In genomic region chr5:114362197-114362976, GRCh38 we compare ENCODE assay signal across 9 cellular contexts. TPM values are rescaled to one million over a fixed set of nuclear protein-coding genes. Genes with fewer than 3 reads are reported as not detected.
A peak's percentile ranks its signal among the peaks of the same experiment; 100 is the strongest.
DNase-seq lines count a peak whose midpoint lies in the region; ATAC-seq lines count a peak whose summit lies in the region.
"Had no signal": no experiment of that assay in that cellular context is flagged by ENCODE, and none has a peak within 500 bp of the region (broad histone marks: within the 10 kb centered on the region; RNA-seq: fewer than 3 reads in every experiment).

No MANE protein-coding gene starts in this region.

- peak overlapping the region; percentile 43 for H3K4me3 Mint-ChIP-seq in activated CD4-positive, alpha-beta memory T cell treated with anti-CD3 and anti-CD28 coated beads, Interleukin-2, amount 10 ng/mL, durations not matched to agents 7 days and 5 days
- H3K4me3 Mint-ChIP-seq: activated naive CD8-positive, alpha-beta T cell had no signal

- H3K4me3 ChIP-seq in iPS DF 6.9 (ENCODE audit: low read length) = peak overlapping the region; percentile 72; the same call in 1 of the 2 replicates

- no peaks in the 10 kb centered on the region for H3K36me3 ChIP-seq in iPS DF 6.9 (ENCODE audit: control insufficient read depth, insufficient read depth, low read length)

- no peak overlapping the region for H3K27ac ChIP-seq in iPS DF 6.9 (ENCODE audit: low read length)

- H3K9me3 ChIP-seq in iPS DF 6.9 (ENCODE audit: control insufficient read depth, insufficient read depth, low read length) = no peaks in the 10 kb centered on the region

- peaks cover 46% of the 10 kb centered on the region for H3K27me3 Mint-ChIP-seq in activated CD4-positive, alpha-beta memory T cell treated with anti-CD3 and anti-CD28 coated beads, Interleukin-2, amount 10 ng/mL, durations not matched to agents 7 days and 5 days

- CTCF ChIA-PET in activated CD4-positive, alpha-beta memory T cell treated with anti-CD3 and anti-CD28 coated beads, Interleukin-2, amount 10 ng/mL, durations not matched to agents 7 days and 5 days (lab: Charles Lee) = no interaction called here

- no peaks in the 10 kb centered on the region for H3K9me3 Mint-ChIP-seq in activated CD4-positive, alpha-beta memory T cell treated with anti-CD3 and anti-CD28 coated beads, Interleukin-2, amount 10 ng/mL, durations not matched to agents 7 days and 5 days

- H3K36me3 Mint-ChIP-seq in activated CD4-positive, alpha-beta memory T cell treated with anti-CD3 and anti-CD28 coated beads, Interleukin-2, amount 10 ng/mL, durations not matched to agents 7 days and 5 days (ENCODE audit: low read depth) = peaks cover 3% of the 10 kb centered on the region
- H3K36me3 Mint-ChIP-seq: activated naive CD8-positive, alpha-beta T cell had no signal

- H3K4me1 ChIP-seq in iPS DF 6.9 (ENCODE audit: control insufficient read depth, insufficient read depth, low read length) = no peaks in the 10 kb centered on the region

- H3K4me1 Mint-ChIP-seq in activated CD4-positive, alpha-beta memory T cell treated with anti-CD3 and anti-CD28 coated beads, Interleukin-2, amount 10 ng/mL, durations not matched to agents 7 days and 5 days = peaks cover 3% of the 10 kb centered on the region

- no CpG with 5 or more reads among the region's 87 CpGs for WGBS in iPS DF 6.9 (ENCODE audit: insufficient coverage, insufficient read length)

- no peak overlapping the region for H3K27ac Mint-ChIP-seq in activated CD4-positive, alpha-beta memory T cell treated with anti-CD3 and anti-CD28 coated beads, Interleukin-2, amount 10 ng/mL, durations not matched to agents 7 days and 5 days
- H3K27ac Mint-ChIP-seq: activated naive CD8-positive, alpha-beta T cell had no signal

- POLR2A ChIA-PET in activated CD4-positive, alpha-beta memory T cell treated with anti-CD3 and anti-CD28 coated beads, Interleukin-2, amount 10 ng/mL, durations not matched to agents 7 days and 5 days (lab: Charles Lee) = no interaction called here

- peak; percentile 4 for ATAC-seq in HG03025 (IDR thresholded peaks at IDR 0.05; ENCODE audit: low FRiP score, unreplicated experiment)
- no peak for ATAC-seq in stimulated activated naive CD8-positive, alpha-beta T cell treated with anti-CD3 and anti-CD28 coated beads, Interleukin-15, Interleukin-2, amounts not matched to agents 100 U/mL and 50 U/mL, for 24 hours

- H3K27me3 ChIP-seq in iPS DF 6.9 (ENCODE audit: control insufficient read depth, insufficient read depth, low read length) = no peaks in the 10 kb centered on the region; the same call in 1 of the 2 replicates

- peak; percentile 45 for DNase-seq in activated CD8-positive, alpha-beta memory T cell treated with anti-CD3 and anti-CD28 coated beads, Interleukin-2, amount 50 U/mL, for 48 hours
- no peak for DNase-seq in activated CD8-positive, alpha-beta memory T cell treated with anti-CD3 and anti-CD28 coated beads, Interleukin-2, amount 50 U/mL, for 4 hours
- no peak for DNase-seq in activated CD4-positive, alpha-beta memory T cell treated with anti-CD3 and anti-CD28 coated beads, Interleukin-2, amount 10 ng/mL, durations not matched to agents 7 days and 5 days
- DNase-seq in iPS DF 6.9 (ENCODE audit: low read depth, low spot score) (no peak), NCI-H128 (lab: John Stamatoyannopoulos, UW; ENCODE audit: unreplicated experiment) (no peak), hepatic stellate cell (ENCODE audit: low spot score) (no peak)
- DNase-seq in stimulated activated naive CD8-positive, alpha-beta T cell treated with anti-CD3 and anti-CD28 coated beads, Interleukin-15, Interleukin-2, amounts not matched to agents 100 U/mL and 50 U/mL, for 24 hours = peak; percentile 3

RNA-seq across cellular contexts. Expression of gene KCNN2, which starts 0.5 kb away (rescaled TPM):
- total RNA-seq in activated CD4-positive, alpha-beta memory T cell treated with anti-CD3 and anti-CD28 coated beads, Interleukin-2, amount 10 ng/mL, durations not matched to agents 7 days and 5 days = not detected

Comparison
In these comparisons a context has a peak if more than half of its experiments do, and no peak if none do; other contexts are left out.
1. DNase-seq: peak in activated CD8-positive, alpha-beta memory T cell treated with anti-CD3 and anti-CD28 coated beads, Interleukin-2, amount 50 U/mL, for 48 hours (single experiment) and stimulated activated naive CD8-positive, alpha-beta T cell treated with anti-CD3 and anti-CD28 coated beads, Interleukin-15, Interleukin-2, amounts not matched to agents 100 U/mL and 50 U/mL, for 24 hours (single experiment); none in activated CD8-positive, alpha-beta memory T cell treated with anti-CD3 and anti-CD28 coated beads, Interleukin-2, amount 50 U/mL, for 4 hours (single experiment), activated CD4-positive, alpha-beta memory T cell treated with anti-CD3 and anti-CD28 coated beads, Interleukin-2, amount 10 ng/mL, durations not matched to agents 7 days and 5 days (single experiment), iPS DF 6.9 (single experiment), NCI-H128 (single experiment) and hepatic stellate cell (single experiment).